1 cellular context compared by ENCODE assay signal in the genomic region with DNA sequence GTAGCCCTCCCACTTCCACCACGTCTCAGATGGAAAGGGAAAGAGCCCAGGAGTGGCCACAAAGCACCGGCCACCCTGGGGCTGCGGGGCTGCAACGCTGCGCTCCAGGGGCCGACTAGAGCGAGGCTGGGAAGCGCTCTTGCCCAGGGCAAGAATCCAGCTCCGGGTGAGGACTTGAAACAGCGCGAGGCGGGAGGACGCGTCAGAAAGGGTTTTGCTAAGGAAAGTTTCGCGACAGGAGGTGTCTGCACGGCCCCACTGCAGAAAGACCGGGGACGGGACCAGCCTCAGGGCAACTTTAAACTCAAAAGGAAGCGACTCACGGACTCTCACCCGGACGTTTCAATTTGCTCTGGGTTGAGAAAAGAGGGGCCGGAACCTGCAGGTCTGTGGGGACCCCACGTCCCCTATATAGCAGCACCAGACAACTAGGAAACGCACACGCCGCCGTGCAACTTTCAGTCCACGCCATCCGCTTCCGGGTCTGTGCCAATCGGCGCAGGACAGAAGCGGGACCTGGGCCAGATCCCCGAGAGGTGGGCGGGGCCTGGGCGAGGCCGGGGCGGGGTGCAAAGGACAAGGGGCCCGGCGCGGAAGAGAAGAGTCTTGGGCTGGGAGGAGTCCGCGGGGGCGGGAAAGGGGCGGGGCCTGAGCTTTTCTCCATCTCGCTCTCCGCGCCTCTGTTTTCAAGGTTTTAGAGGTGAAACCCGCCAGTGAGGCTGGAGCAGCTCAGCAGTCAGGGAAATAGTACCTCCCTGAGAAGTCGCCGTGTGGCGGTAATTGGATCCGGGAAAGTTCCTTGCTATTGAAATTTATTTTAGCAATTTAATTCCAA.
TF ChIP-seq lines count a peak whose summit lies in the region.

A gene (minus strand): TSS at position 488 of the 835 bp plus-strand sequence. CDS start 6,792 bp downstream, outside the sequence.

TF ChIP-seq in HepG2, 621 proteins besides CTCF, POLR2A, EP300 and RAD21 (continued from another document and continues in another):
- TF ChIP-seq ZNF326 (CRISPR knock-in tag; IDR thresholded peaks at IDR 0.05; ENCODE audit: borderline replicate concordance): no peak
- TF ChIP-seq SAFB2 (CRISPR knock-in tag; IDR thresholded peaks at IDR 0.05; ENCODE audit: borderline replicate concordance, low read depth): no peak
- TF ChIP-seq, protein P1, sequence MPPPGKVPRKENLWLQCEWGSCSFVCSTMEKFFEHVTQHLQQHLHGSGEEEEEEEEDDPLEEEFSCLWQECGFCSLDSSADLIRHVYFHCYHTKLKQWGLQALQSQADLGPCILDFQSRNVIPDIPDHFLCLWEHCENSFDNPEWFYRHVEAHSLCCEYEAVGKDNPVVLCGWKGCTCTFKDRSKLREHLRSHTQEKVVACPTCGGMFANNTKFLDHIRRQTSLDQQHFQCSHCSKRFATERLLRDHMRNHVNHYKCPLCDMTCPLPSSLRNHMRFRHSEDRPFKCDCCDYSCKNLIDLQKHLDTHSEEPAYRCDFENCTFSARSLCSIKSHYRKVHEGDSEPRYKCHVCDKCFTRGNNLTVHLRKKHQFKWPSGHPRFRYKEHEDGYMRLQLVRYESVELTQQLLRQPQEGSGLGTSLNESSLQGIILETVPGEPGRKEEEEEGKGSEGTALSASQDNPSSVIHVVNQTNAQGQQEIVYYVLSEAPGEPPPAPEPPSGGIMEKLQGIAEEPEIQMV (CRISPR knock-in tag; IDR thresholded peaks at IDR 0.05; ENCODE audit: low read depth): no peak
- no peak for TF ChIP-seq PITX1 (CRISPR knock-in tag; IDR thresholded peaks at IDR 0.05)
- TF ChIP-seq, protein P2, sequence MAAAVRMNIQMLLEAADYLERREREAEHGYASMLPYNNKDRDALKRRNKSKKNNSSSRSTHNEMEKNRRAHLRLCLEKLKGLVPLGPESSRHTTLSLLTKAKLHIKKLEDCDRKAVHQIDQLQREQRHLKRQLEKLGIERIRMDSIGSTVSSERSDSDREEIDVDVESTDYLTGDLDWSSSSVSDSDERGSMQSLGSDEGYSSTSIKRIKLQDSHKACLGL (CRISPR knock-in tag; IDR thresholded peaks at IDR 0.05): peak; percentile 69; the same call in 1 of the 2 replicates
- peak; percentile 45 for TF ChIP-seq KAT8 (CRISPR knock-in tag; IDR thresholded peaks at IDR 0.05)
- no peak for TF ChIP-seq SIN3B (IDR thresholded peaks at IDR 0.05; ENCODE audit: low read length)
- TF ChIP-seq NFE2 (CRISPR knock-in tag; IDR thresholded peaks at IDR 0.05): no peak
- 0 out of 2 replicates have a peak, but pooled peaks have one; percentile 49 for TF ChIP-seq ZNF557 (CRISPR knock-in tag; IDR thresholded peaks at IDR 0.05)
- peak; percentile 42; the same call in 1 of the 2 replicates for TF ChIP-seq ISL2 (CRISPR knock-in tag; IDR thresholded peaks at IDR 0.05)
- no peak for TF ChIP-seq ZNF773 (CRISPR knock-in tag; IDR thresholded peaks at IDR 0.05; ENCODE audit: borderline replicate concordance)
- TF ChIP-seq MEIS1 (CRISPR knock-in tag; IDR thresholded peaks at IDR 0.05; ENCODE audit: borderline replicate concordance): no peak
- TF ChIP-seq XBP1 (CRISPR knock-in tag; IDR thresholded peaks at IDR 0.05): no peak
- no peak for TF ChIP-seq ZNF781 (CRISPR knock-in tag; IDR thresholded peaks at IDR 0.05; ENCODE audit: borderline replicate concordance, not compliant biosample characterization)
- TF ChIP-seq NCOR1 (IDR thresholded peaks at IDR 0.05; ENCODE audit: borderline replicate concordance, low read length): peak; percentile 27; the same call in 1 of the 2 replicates
- TF ChIP-seq, protein P3, sequence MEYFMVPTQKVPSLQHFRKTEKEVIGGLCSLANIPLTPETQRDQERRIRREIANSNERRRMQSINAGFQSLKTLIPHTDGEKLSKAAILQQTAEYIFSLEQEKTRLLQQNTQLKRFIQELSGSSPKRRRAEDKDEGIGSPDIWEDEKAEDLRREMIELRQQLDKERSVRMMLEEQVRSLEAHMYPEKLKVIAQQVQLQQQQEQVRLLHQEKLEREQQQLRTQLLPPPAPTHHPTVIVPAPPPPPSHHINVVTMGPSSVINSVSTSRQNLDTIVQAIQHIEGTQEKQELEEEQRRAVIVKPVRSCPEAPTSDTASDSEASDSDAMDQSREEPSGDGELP (IDR thresholded peaks at IDR 0.05; ENCODE audit: borderline replicate concordance, low read depth): no peak
- no peak for TF ChIP-seq ZNF747 (CRISPR knock-in tag; IDR thresholded peaks at IDR 0.05; ENCODE audit: borderline replicate concordance)
- no peak for TF ChIP-seq REL (CRISPR knock-in tag; conservative IDR thresholded peaks at IDR 0.05)
- no peak for TF ChIP-seq KLF15 (CRISPR knock-in tag; IDR thresholded peaks at IDR 0.05; ENCODE audit: borderline replicate concordance)
- TF ChIP-seq TBP (CRISPR knock-in tag; IDR thresholded peaks at IDR 0.05): no peak
- no peak for TF ChIP-seq RFX5 (IDR thresholded peaks at IDR 0.05; ENCODE audit: low read depth, low read length)
- TF ChIP-seq, protein P4, sequence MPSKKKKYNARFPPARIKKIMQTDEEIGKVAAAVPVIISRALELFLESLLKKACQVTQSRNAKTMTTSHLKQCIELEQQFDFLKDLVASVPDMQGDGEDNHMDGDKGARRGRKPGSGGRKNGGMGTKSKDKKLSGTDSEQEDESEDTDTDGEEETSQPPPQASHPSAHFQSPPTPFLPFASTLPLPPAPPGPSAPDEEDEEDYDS (CRISPR knock-in tag; IDR thresholded peaks at IDR 0.05): no peak; the same call in 1 of the 2 replicates
- no peak for TF ChIP-seq ZNF260 (CRISPR knock-in tag; IDR thresholded peaks at IDR 0.05; ENCODE audit: borderline replicate concordance, low read depth)
- no peak for TF ChIP-seq ZNF431 (CRISPR knock-in tag; IDR thresholded peaks at IDR 0.05; ENCODE audit: borderline replicate concordance, low read depth)
- no peak for TF ChIP-seq ZNF180 (CRISPR knock-in tag; IDR thresholded peaks at IDR 0.05; ENCODE audit: borderline replicate concordance, low read depth)
- peak; percentile 74; the same call in 1 of the 2 replicates for TF ChIP-seq ISX (CRISPR knock-in tag; conservative IDR thresholded peaks at IDR 0.05)
- TF ChIP-seq, protein P5, sequence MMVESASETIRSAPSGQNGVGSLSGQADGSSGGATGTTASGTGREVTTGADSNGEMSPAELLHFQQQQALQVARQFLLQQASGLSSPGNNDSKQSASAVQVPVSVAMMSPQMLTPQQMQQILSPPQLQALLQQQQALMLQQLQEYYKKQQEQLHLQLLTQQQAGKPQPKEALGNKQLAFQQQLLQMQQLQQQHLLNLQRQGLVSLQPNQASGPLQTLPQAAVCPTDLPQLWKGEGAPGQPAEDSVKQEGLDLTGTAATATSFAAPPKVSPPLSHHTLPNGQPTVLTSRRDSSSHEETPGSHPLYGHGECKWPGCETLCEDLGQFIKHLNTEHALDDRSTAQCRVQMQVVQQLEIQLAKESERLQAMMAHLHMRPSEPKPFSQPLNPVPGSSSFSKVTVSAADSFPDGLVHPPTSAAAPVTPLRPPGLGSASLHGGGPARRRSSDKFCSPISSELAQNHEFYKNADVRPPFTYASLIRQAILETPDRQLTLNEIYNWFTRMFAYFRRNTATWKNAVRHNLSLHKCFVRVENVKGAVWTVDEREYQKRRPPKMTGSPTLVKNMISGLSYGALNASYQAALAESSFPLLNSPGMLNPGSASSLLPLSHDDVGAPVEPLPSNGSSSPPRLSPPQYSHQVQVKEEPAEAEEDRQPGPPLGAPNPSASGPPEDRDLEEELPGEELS (CRISPR knock-in tag; IDR thresholded peaks at IDR 0.05): peak; percentile 6; the same call in 1 of the 2 replicates
- no peak for TF ChIP-seq TGIF2 (CRISPR knock-in tag; IDR thresholded peaks at IDR 0.05)
- no peak for TF ChIP-seq FLYWCH1 (CRISPR knock-in tag; IDR thresholded peaks at IDR 0.05)
- TF ChIP-seq XRCC5 (optimal IDR thresholded peaks at IDR 0.05; ENCODE audit: low read length): no peak
- TF ChIP-seq ZNF460 (CRISPR knock-in tag; IDR thresholded peaks at IDR 0.05; ENCODE audit: borderline replicate concordance): no peak
- peak; percentile 78; the same call in 1 of the 2 replicates for TF ChIP-seq SP4 (CRISPR knock-in tag; IDR thresholded peaks at IDR 0.05)
- TF ChIP-seq, protein P6, sequence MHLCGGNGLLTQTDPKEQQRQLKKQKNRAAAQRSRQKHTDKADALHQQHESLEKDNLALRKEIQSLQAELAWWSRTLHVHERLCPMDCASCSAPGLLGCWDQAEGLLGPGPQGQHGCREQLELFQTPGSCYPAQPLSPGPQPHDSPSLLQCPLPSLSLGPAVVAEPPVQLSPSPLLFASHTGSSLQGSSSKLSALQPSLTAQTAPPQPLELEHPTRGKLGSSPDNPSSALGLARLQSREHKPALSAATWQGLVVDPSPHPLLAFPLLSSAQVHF (CRISPR knock-in tag; IDR thresholded peaks at IDR 0.05): no peak
- no peak for TF ChIP-seq AKAP8 (CRISPR knock-in tag; IDR thresholded peaks at IDR 0.05)
- TF ChIP-seq, protein P7, sequence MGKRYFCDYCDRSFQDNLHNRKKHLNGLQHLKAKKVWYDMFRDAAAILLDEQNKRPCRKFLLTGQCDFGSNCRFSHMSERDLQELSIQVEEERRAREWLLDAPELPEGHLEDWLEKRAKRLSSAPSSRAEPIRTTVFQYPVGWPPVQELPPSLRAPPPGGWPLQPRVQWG (CRISPR knock-in tag; IDR thresholded peaks at IDR 0.05; ENCODE audit: borderline replicate concordance, low read depth): no peak
- TF ChIP-seq ZNF777 (CRISPR knock-in tag; IDR thresholded peaks at IDR 0.05): no peak
- TF ChIP-seq, protein P8, sequence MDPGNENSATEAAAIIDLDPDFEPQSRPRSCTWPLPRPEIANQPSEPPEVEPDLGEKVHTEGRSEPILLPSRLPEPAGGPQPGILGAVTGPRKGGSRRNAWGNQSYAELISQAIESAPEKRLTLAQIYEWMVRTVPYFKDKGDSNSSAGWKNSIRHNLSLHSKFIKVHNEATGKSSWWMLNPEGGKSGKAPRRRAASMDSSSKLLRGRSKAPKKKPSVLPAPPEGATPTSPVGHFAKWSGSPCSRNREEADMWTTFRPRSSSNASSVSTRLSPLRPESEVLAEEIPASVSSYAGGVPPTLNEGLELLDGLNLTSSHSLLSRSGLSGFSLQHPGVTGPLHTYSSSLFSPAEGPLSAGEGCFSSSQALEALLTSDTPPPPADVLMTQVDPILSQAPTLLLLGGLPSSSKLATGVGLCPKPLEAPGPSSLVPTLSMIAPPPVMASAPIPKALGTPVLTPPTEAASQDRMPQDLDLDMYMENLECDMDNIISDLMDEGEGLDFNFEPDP (CRISPR knock-in tag; conservative IDR thresholded peaks at IDR 0.05): 0 out of 2 replicates have a peak, but pooled peaks have one; percentile 80
- TF ChIP-seq RFXANK (CRISPR knock-in tag; IDR thresholded peaks at IDR 0.05): 0 out of 2 replicates have a peak, but pooled peaks have one; percentile 16
- TF ChIP-seq SRSF1 (optimal IDR thresholded peaks at IDR 0.05; ENCODE audit: low read depth, low read length): no peak
- peak; percentile 84 for TF ChIP-seq ZNF709 (CRISPR knock-in tag; IDR thresholded peaks at IDR 0.05)
- TF ChIP-seq KDM6A (CRISPR knock-in tag; IDR thresholded peaks at IDR 0.05; ENCODE audit: low read depth): no peak
- TF ChIP-seq HMG20A (CRISPR knock-in tag; IDR thresholded peaks at IDR 0.05; ENCODE audit: borderline replicate concordance): no peak
- no peak for TF ChIP-seq ZNF496 (CRISPR knock-in tag; IDR thresholded peaks at IDR 0.05; ENCODE audit: insufficient replicate concordance)
- no peak for TF ChIP-seq MAFG (CRISPR knock-in tag; IDR thresholded peaks at IDR 0.05)
- no peak for TF ChIP-seq IRX3 (CRISPR knock-in tag; IDR thresholded peaks at IDR 0.05; ENCODE audit: borderline replicate concordance, low read depth)
- no peak for TF ChIP-seq KLF6 (CRISPR knock-in tag; IDR thresholded peaks at IDR 0.05)
- TF ChIP-seq GATAD2A (CRISPR knock-in tag; IDR thresholded peaks at IDR 0.05): peak; percentile 16; the same call in 1 of the 2 replicates
- no peak for TF ChIP-seq MED1 (CRISPR knock-in tag; IDR thresholded peaks at IDR 0.05)
- no peak for TF ChIP-seq MZF1 (CRISPR knock-in tag; IDR thresholded peaks at IDR 0.05; ENCODE audit: borderline replicate concordance)
- 0 out of 2 replicates have a peak, but pooled peaks have one; percentile 9 for TF ChIP-seq HNF4G (IDR thresholded peaks at IDR 0.05; ENCODE audit: borderline replicate concordance, low read depth, low read length)
- TF ChIP-seq HNF4G (CRISPR knock-in tag; IDR thresholded peaks at IDR 0.05; ENCODE audit: borderline replicate concordance, low read depth): no peak
- peak; percentile 85 for TF ChIP-seq NR2C2 (CRISPR knock-in tag; IDR thresholded peaks at IDR 0.05; ENCODE audit: borderline replicate concordance)
- TF ChIP-seq SP1 (IDR thresholded peaks at IDR 0.05): no peak
- peak; percentile 69 for TF ChIP-seq SP1 (CRISPR knock-in tag; IDR thresholded peaks at IDR 0.05)
- TF ChIP-seq THAP11 (CRISPR knock-in tag; IDR thresholded peaks at IDR 0.05): peak; percentile 58; the same call in 1 of the 2 replicates
- TF ChIP-seq ZNF552 (CRISPR knock-in tag; IDR thresholded peaks at IDR 0.05; ENCODE audit: borderline replicate concordance): no peak
- TF ChIP-seq ZNF790 (CRISPR knock-in tag; IDR thresholded peaks at IDR 0.05; ENCODE audit: borderline replicate concordance): no peak
- TF ChIP-seq, protein P9, sequence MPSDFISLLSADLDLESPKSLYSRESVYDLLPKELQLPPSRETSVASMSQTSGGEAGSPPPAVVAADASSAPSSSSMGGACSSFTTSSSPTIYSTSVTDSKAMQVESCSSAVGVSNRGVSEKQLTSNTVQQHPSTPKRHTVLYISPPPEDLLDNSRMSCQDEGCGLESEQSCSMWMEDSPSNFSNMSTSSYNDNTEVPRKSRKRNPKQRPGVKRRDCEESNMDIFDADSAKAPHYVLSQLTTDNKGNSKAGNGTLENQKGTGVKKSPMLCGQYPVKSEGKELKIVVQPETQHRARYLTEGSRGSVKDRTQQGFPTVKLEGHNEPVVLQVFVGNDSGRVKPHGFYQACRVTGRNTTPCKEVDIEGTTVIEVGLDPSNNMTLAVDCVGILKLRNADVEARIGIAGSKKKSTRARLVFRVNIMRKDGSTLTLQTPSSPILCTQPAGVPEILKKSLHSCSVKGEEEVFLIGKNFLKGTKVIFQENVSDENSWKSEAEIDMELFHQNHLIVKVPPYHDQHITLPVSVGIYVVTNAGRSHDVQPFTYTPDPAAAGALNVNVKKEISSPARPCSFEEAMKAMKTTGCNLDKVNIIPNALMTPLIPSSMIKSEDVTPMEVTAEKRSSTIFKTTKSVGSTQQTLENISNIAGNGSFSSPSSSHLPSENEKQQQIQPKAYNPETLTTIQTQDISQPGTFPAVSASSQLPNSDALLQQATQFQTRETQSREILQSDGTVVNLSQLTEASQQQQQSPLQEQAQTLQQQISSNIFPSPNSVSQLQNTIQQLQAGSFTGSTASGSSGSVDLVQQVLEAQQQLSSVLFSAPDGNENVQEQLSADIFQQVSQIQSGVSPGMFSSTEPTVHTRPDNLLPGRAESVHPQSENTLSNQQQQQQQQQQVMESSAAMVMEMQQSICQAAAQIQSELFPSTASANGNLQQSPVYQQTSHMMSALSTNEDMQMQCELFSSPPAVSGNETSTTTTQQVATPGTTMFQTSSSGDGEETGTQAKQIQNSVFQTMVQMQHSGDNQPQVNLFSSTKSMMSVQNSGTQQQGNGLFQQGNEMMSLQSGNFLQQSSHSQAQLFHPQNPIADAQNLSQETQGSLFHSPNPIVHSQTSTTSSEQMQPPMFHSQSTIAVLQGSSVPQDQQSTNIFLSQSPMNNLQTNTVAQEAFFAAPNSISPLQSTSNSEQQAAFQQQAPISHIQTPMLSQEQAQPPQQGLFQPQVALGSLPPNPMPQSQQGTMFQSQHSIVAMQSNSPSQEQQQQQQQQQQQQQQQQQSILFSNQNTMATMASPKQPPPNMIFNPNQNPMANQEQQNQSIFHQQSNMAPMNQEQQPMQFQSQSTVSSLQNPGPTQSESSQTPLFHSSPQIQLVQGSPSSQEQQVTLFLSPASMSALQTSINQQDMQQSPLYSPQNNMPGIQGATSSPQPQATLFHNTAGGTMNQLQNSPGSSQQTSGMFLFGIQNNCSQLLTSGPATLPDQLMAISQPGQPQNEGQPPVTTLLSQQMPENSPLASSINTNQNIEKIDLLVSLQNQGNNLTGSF (CRISPR knock-in tag; IDR thresholded peaks at IDR 0.05): no peak
- TF ChIP-seq NFE2L2 (IDR thresholded peaks at IDR 0.05; ENCODE audit: low read length): no peak
